22 cellular contexts compared by ENCODE assay signal in genomic region chr1:209727785-209728184, GRCh38. TPM values are rescaled to one million over a fixed set of nuclear protein-coding genes. Genes with fewer than 3 reads are reported as not detected.
A peak's percentile ranks its signal among the peaks of the same experiment; 100 is the strongest.
DNase-seq lines count a peak whose midpoint lies in the region; ATAC-seq, FAIRE-seq and TF ChIP-seq lines count a peak whose summit lies in the region.
"Had no signal": no experiment of that assay in that cellular context is flagged by ENCODE, and none has a peak within 500 bp of the region (broad histone marks: within the 10 kb centered on the region; RNA-seq: fewer than 3 reads in every experiment).

No MANE protein-coding gene starts in this region.

- H3K4me2 ChIP-seq in K562 (ENCODE audit: insufficient read depth, low read length) = no peak overlapping the region

- H3K36me3 ChIP-seq in right atrium auricular region (no peaks in the 10 kb centered on the region), K562 (ENCODE audit: control insufficient read depth, insufficient read depth, low read length) (no peaks in the 10 kb centered on the region)
- H3K36me3 ChIP-seq: BE2C had no signal

- intact Hi-C loops in activated CD4-positive, alpha-beta memory T cell treated with anti-CD3 and anti-CD28 coated beads for 36 hours (cut with micrococcal nuclease) = no loop called here
- intact Hi-C loops in cardiac septum (cut with DNase I) = loop anchor here (2.0 kb wide), 1 partner anchor 15 kb away; no protein-coding TSS in a partner anchor
- intact Hi-C loops in K562 (cut with micrococcal nuclease) = no loop called here

- ATAC-seq in K562 (no peak), HG03175 (IDR thresholded peaks at IDR 0.05; ENCODE audit: unreplicated experiment) (no peak)

- H3K4me1 ChIP-seq in right atrium auricular region (peaks cover 0 to 1% of the 10 kb centered on the region in 2 donors), K562 (replicated peaks in 1 of 2; ENCODE audit: control insufficient read depth in 2 of 2, insufficient read depth in 2 of 2, low read length in 2 of 2) (no peaks in the 10 kb centered on the region; a peak in 1 of 5 replicates)
- H3K4me1 ChIP-seq: BE2C, Caco-2 had no signal

- WGBS in K562 (ENCODE audit: insufficient coverage, low coverage, missing lambda C conversion rate) = 0% methylated on average over 3 of the region's 3 CpGs

- H3K9me1 ChIP-seq in K562 (ENCODE audit: control insufficient read depth, insufficient read depth, low read length) = no peaks in the 10 kb centered on the region

- H3K9ac ChIP-seq in K562 (ENCODE audit: insufficient read depth in 1 of 2, low read depth in 2 of 2, low read length in 2 of 2) = no peak overlapping the region

- TF ChIP-seq RAD21 in K562 (CRISPR knock-in tag; conservative IDR thresholded peaks at IDR 0.05 in 1 of 2, IDR thresholded peaks at IDR 0.05 in 1 of 2) = no peak

- H3K9me3 ChIP-seq in right atrium auricular region (no peaks in the 10 kb centered on the region), K562 (replicated peaks; ENCODE audit: control insufficient read depth, insufficient read depth, low read depth, low read length) (no peaks in the 10 kb centered on the region)
- H3K9me3 ChIP-seq: BE2C, Caco-2 had no signal

- H4K20me1 ChIP-seq in K562 (replicated peaks; ENCODE audit: control insufficient read depth, insufficient read depth, low read length) = no peaks in the 10 kb centered on the region

- H3K27ac ChIP-seq in right atrium auricular region (peak overlapping the region; percentile 57 to 75), K562 (ENCODE audit: extremely low read depth, low read depth, low read length) (no peak overlapping the region), RWPE1 (no peak overlapping the region)
- H3K27ac ChIP-seq: HL-60 had no signal

- peaks cover 13% of the 10 kb centered on the region for H3K36me3 Mint-ChIP-seq in activated CD4-positive, alpha-beta memory T cell treated with anti-CD3 and anti-CD28 coated beads for 36 hours
- peaks cover 4% of the 10 kb centered on the region for H3K36me3 Mint-ChIP-seq in activated CD4-positive, alpha-beta memory T cell treated with anti-CD3 and anti-CD28 coated beads, Interleukin-2, amount 10 ng/mL, durations not matched to agents 7 days and 5 days (ENCODE audit: low read depth)

- H2AFZ ChIP-seq in K562 (ENCODE audit: low read depth, low read length) = no peak overlapping the region

- H3K4me3 ChIP-seq in right atrium auricular region = no peak overlapping the region
- H3K4me3 ChIP-seq in K562 = no peak overlapping the region

- POLR2A ChIA-PET in activated CD4-positive, alpha-beta memory T cell treated with anti-CD3 and anti-CD28 coated beads for 36 hours (lab: Charles Lee) = interaction anchor here (0.9 to 1.8 kb wide), 5 partner anchors 9 to 28 kb away, joined by 3 to 13 read pairs (median 4); partner anchors contain the start of genes HSD11B1 and TRAF3IP3
- POLR2A ChIA-PET in activated CD4-positive, alpha-beta memory T cell treated with anti-CD3 and anti-CD28 coated beads, Interleukin-2, amount 10 ng/mL, durations not matched to agents 7 days and 5 days (lab: Charles Lee) = interaction anchor here (0.8 kb wide), 1 partner anchor 42 kb away, joined by 3 read pairs; no protein-coding TSS in a partner anchor
- POLR2A ChIA-PET in K562 (lab: Yijun Ruan, JAX) = interaction anchor here (2.0 kb wide), 1 partner anchor 9 kb away, joined by 7 read pairs; no protein-coding TSS in a partner anchor
- POLR2A ChIA-PET in RWPE1 (lab: Yijun Ruan, JAX; ENCODE audit: low non-redundant PET) = no interaction called here

- FAIRE-seq in K562 (lab: Jason Lieb, UNC) = peak; percentile 57
- FAIRE-seq: G401.6, H54 had no signal

- H3K4me1 Mint-ChIP-seq in activated CD4-positive, alpha-beta memory T cell treated with anti-CD3 and anti-CD28 coated beads for 36 hours (ENCODE audit: low read depth) = peaks cover 53% of the 10 kb centered on the region
- peaks cover 31% of the 10 kb centered on the region for H3K4me1 Mint-ChIP-seq in activated CD4-positive, alpha-beta memory T cell treated with anti-CD3 and anti-CD28 coated beads, Interleukin-2, amount 10 ng/mL, durations not matched to agents 7 days and 5 days

- H3K79me2 ChIP-seq in K562 (ENCODE audit: control insufficient read depth, insufficient read depth, low read length) = no peaks in the 10 kb centered on the region

- H3K4me3 Mint-ChIP-seq in activated CD4-positive, alpha-beta memory T cell treated with anti-CD3 and anti-CD28 coated beads for 36 hours = no peak overlapping the region
- H3K4me3 Mint-ChIP-seq in activated CD4-positive, alpha-beta memory T cell treated with anti-CD3 and anti-CD28 coated beads, Interleukin-2, amount 10 ng/mL, durations not matched to agents 7 days and 5 days = no peak overlapping the region
- H3K4me3 Mint-ChIP-seq: CD4-positive, CD25-positive, alpha-beta regulatory T cell had no signal

- H3K9me3 Mint-ChIP-seq in activated CD4-positive, alpha-beta memory T cell treated with anti-CD3 and anti-CD28 coated beads for 36 hours = no peaks in the 10 kb centered on the region
- H3K9me3 Mint-ChIP-seq in activated CD4-positive, alpha-beta memory T cell treated with anti-CD3 and anti-CD28 coated beads, Interleukin-2, amount 10 ng/mL, durations not matched to agents 7 days and 5 days = peaks cover 4% of the 10 kb centered on the region
- H3K9me3 Mint-ChIP-seq: CD4-positive, CD25-positive, alpha-beta regulatory T cell had no signal

- no peak for TF ChIP-seq EP300 in K562 (IDR thresholded peaks at IDR 0.05; ENCODE audit: low read length)

- CTCF ChIA-PET in activated CD4-positive, alpha-beta memory T cell treated with anti-CD3 and anti-CD28 coated beads for 36 hours (lab: Charles Lee) = interaction anchor here (0.6 to 3.8 kb wide), 16 partner anchors 9 to 329 kb away, joined by 3 to 22 read pairs (median 3); no protein-coding TSS in a partner anchor
- CTCF ChIA-PET in activated CD4-positive, alpha-beta memory T cell treated with anti-CD3 and anti-CD28 coated beads, Interleukin-2, amount 10 ng/mL, durations not matched to agents 7 days and 5 days (lab: Charles Lee) = interaction anchor here (0.7 to 1.8 kb wide), 5 partner anchors 18 to 158 kb away, joined by 3 to 6 read pairs (median 3); no protein-coding TSS in a partner anchor
- CTCF ChIA-PET in K562 (lab: Yijun Ruan, JAX; ENCODE audit: low intra/inter-chr PET ratio) = interaction anchor here (1.0 kb wide), 1 partner anchor 20 kb away, joined by 3 read pairs; no protein-coding TSS in a partner anchor
- CTCF ChIA-PET in RWPE1 (lab: Yijun Ruan, JAX) = no interaction called here

- peak overlapping the region; percentile 85 for H3K27ac Mint-ChIP-seq in activated CD4-positive, alpha-beta memory T cell treated with anti-CD3 and anti-CD28 coated beads for 36 hours
- H3K27ac Mint-ChIP-seq in activated CD4-positive, alpha-beta memory T cell treated with anti-CD3 and anti-CD28 coated beads, Interleukin-2, amount 10 ng/mL, durations not matched to agents 7 days and 5 days = no peak overlapping the region
- H3K27ac Mint-ChIP-seq: CD4-positive, CD25-positive, alpha-beta regulatory T cell had no signal

- TF ChIP-seq POLR2A in K562 (conservative IDR thresholded peaks at IDR 0.05) = no peak

- no TSS peak for BruUV-seq in K562 (replicated peaks; lab: Mats Ljungman, UMichigan)

- DNase-seq in activated CD4-positive, alpha-beta memory T cell treated with anti-CD3 and anti-CD28 coated beads for 36 hours = no peak
- no peak for DNase-seq in activated CD4-positive, alpha-beta memory T cell treated with anti-CD3 and anti-CD28 coated beads, Interleukin-2, amount 10 ng/mL, durations not matched to agents 7 days and 5 days
- DNase-seq in right atrium auricular region (ENCODE audit: low spot score) (no peak), cardiac septum (ENCODE audit: low spot score) (no peak), K562 (ENCODE audit: extremely low read depth in 1 of 4, low spot score in 3 of 4) (peak in 2 of 4 experiments; percentile 18 to 28), RWPE1 (ENCODE audit: low spot score) (no peak)
- DNase-seq in stimulated activated CD8-positive, alpha-beta memory T cell treated with anti-CD3 and anti-CD28 coated beads, Interleukin-4, amount 100 ng/mL, for 48 hours = no peak
- DNase-seq: BE2C; Caco-2; CD4-positive, CD25-positive, alpha-beta regulatory T cell; NCI-H1417 treated with DMSO at 0.1 percent for 48 hours; NCI-H187 treated with DMSO at 0.1 percent for 48 hours; NCI-H2227 treated with DMSO at 0.1 percent for 48 hours; NCI-H524; NCI-H82 had no signal

- in situ Hi-C loops in K562 (cut with MboI) = no loop called here

- TF ChIP-seq CTCF in right atrium auricular region (IDR thresholded peaks at IDR 0.05) = no peak
- TF ChIP-seq CTCF in K562 (IDR thresholded peaks at IDR 0.05 in 2 of 3, conservative IDR thresholded peaks at IDR 0.05 in 1 of 3; ENCODE audit: insufficient read depth in 2 of 3, low read depth in 1 of 3, low read length in 3 of 3) = no peak
- no peak for TF ChIP-seq CTCF in RWPE1 (conservative IDR thresholded peaks at IDR 0.05; ENCODE audit: low read depth)

- no peaks in the 10 kb centered on the region for H3K27me3 Mint-ChIP-seq in activated CD4-positive, alpha-beta memory T cell treated with anti-CD3 and anti-CD28 coated beads for 36 hours
- no peaks in the 10 kb centered on the region for H3K27me3 Mint-ChIP-seq in activated CD4-positive, alpha-beta memory T cell treated with anti-CD3 and anti-CD28 coated beads, Interleukin-2, amount 10 ng/mL, durations not matched to agents 7 days and 5 days
- H3K27me3 Mint-ChIP-seq: CD4-positive, CD25-positive, alpha-beta regulatory T cell had no signal

- H3K27me3 ChIP-seq in right atrium auricular region (no peaks in the 10 kb centered on the region), K562 (ENCODE audit: control insufficient read depth in 2 of 2, insufficient read depth in 2 of 2, low read length in 2 of 2) (no peaks in the 10 kb centered on the region; a peak in 2 of 5 replicates)
- H3K27me3 ChIP-seq: BE2C had no signal

RNA-seq across cellular contexts. Expression of gene HSD11B1, which starts 23.1 kb away (rescaled TPM):
- total RNA-seq in activated CD4-positive, alpha-beta memory T cell treated with anti-CD3 and anti-CD28 coated beads for 36 hours = 10 to 100 TPM; 22.4 to 23.9 TPM
- 10 to 100 TPM in 1 of 2 experiments, 1 to 10 TPM in 1; 8.7 to 11.4 TPM for total RNA-seq in activated CD4-positive, alpha-beta memory T cell treated with anti-CD3 and anti-CD28 coated beads, Interleukin-2, amount 10 ng/mL, durations not matched to agents 7 days and 5 days
- total RNA-seq in right atrium auricular region = 10 to 100 TPM in 1 of 2 donors, 1 to 10 TPM in 1; 3.7 to 17.2 TPM
- 15.0 TPM for total RNA-seq in cardiac septum
- total RNA-seq in K562 (2011; cell fraction: chromatin; rRNA removed; ENCODE audit: low replicate concordance) = not detected in 2 replicates
- not detected in 2 replicates for total RNA-seq in K562 (2011; cell fraction: nucleolus; rRNA removed)
- total RNA-seq in K562 (2011; cell fraction: nucleoplasm; rRNA removed) = not detected in 2 replicates
- total RNA-seq in K562 (2014; rRNA removed) = not detected in 2 replicates
- not detected in 2 replicates for total RNA-seq in K562 (2014; rRNA removed; fragmentation: Illumina TruSeq; extraction: Trizol)
- total RNA-seq in K562 (2015; rRNA removed; fragmentation: Illumina TruSeq; extraction: Trizol) = not detected in 2 replicates
- total RNA-seq in K562 (2021) = 0.16 TPM in 1 of 2 replicates, not detected in the other
- polyA plus RNA-seq in K562 (2011; rRNA removed) = not detected in 2 replicates
- polyA plus RNA-seq in K562 (2011; cell fraction: cytosol; rRNA removed) = not detected in 2 replicates
- not detected in 2 replicates for polyA plus RNA-seq in K562 (2011; cell fraction: nucleus; rRNA removed)
- 0.17 and 2.6 TPM in 2 replicates for polyA plus RNA-seq in K562 (2012)
- not detected in 2 replicates for polyA plus RNA-seq in K562 (2014; fragmentation: Illumina TruSeq; extraction: Trizol)
- under 1 TPM in 1 of 2 experiments, not detected in 1; 0.04 TPM for polyA plus RNA-seq in K562 (2014; fragmentation: Nextera tagmentation; extraction: Ambion mirVana)
- not detected in 2 replicates for polyA plus RNA-seq in K562 (2014; rRNA removed)
- not detected in 2 replicates for polyA minus RNA-seq in K562 (2011; rRNA and poly(A)+ RNA removed)
- polyA minus RNA-seq in K562 (2011; cell fraction: cytosol; rRNA and poly(A)+ RNA removed) = not detected in 2 replicates
- not detected in 2 replicates for polyA minus RNA-seq in K562 (2011; cell fraction: nucleus; rRNA and poly(A)+ RNA removed)
- total RNA-seq: Caco-2 had no signal

RNA-seq across cellular contexts. Expression of gene TRAF3IP3, which starts 28.1 kb away (rescaled TPM):
- total RNA-seq in activated CD4-positive, alpha-beta memory T cell treated with anti-CD3 and anti-CD28 coated beads for 36 hours = 100 to 1,000 TPM; 212 to 217 TPM
- 100 to 1,000 TPM; 421 to 422 TPM for total RNA-seq in activated CD4-positive, alpha-beta memory T cell treated with anti-CD3 and anti-CD28 coated beads, Interleukin-2, amount 10 ng/mL, durations not matched to agents 7 days and 5 days
- total RNA-seq in right atrium auricular region (1 to 10 TPM in 1 of 2 donors, under 1 TPM in 1; 0.19 to 2.2 TPM), cardiac septum (1.00 TPM), K562 (2014; rRNA removed) (1.1 TPM in 1 of 2 replicates, not detected in the other), K562 (2014; rRNA removed; fragmentation: Illumina TruSeq; extraction: Trizol) (0.15 and 0.26 TPM in 2 replicates), K562 (2015; rRNA removed; fragmentation: Illumina TruSeq; extraction: Trizol) (0.34 and 0.36 TPM in 2 replicates), K562 (2021) (0.56 and 0.80 TPM in 2 replicates)
- total RNA-seq in K562 (2011; cell fraction: chromatin; rRNA removed; ENCODE audit: low replicate concordance) = not detected in 2 replicates
- total RNA-seq in K562 (2011; cell fraction: nucleolus; rRNA removed) = not detected in 2 replicates
- total RNA-seq in K562 (2011; cell fraction: nucleoplasm; rRNA removed) = 0.15 TPM in 1 of 2 replicates, not detected in the other
- polyA plus RNA-seq in K562 (2011; rRNA removed) (0.06 and 0.12 TPM in 2 replicates), K562 (2014; fragmentation: Illumina TruSeq; extraction: Trizol) (0.31 TPM in 1 of 2 replicates, not detected in the other), K562 (2014; fragmentation: Nextera tagmentation; extraction: Ambion mirVana) (under 1 TPM; 0.21 to 0.45 TPM), K562 (2014; rRNA removed) (0.29 and 0.57 TPM in 2 replicates)
- polyA plus RNA-seq in K562 (2011; cell fraction: cytosol; rRNA removed) = not detected in 2 replicates
- polyA plus RNA-seq in K562 (2011; cell fraction: nucleus; rRNA removed) = not detected in 2 replicates
- polyA plus RNA-seq in K562 (2012) = 0.56 and 1.1 TPM in 2 replicates
- polyA minus RNA-seq in K562 (2011; rRNA and poly(A)+ RNA removed) = not detected in 2 replicates
- not detected in 2 replicates for polyA minus RNA-seq in K562 (2011; cell fraction: cytosol; rRNA and poly(A)+ RNA removed)
- not detected in 2 replicates for polyA minus RNA-seq in K562 (2011; cell fraction: nucleus; rRNA and poly(A)+ RNA removed)
- total RNA-seq: Caco-2, HT1080, MCF 10A, RPMI7951 had no signal

RNA-seq across cellular contexts. Expression of gene G0S2, which starts 52.6 kb away (rescaled TPM):
- 10 to 100 TPM; 92.7 to 93.1 TPM for total RNA-seq in activated CD4-positive, alpha-beta memory T cell treated with anti-CD3 and anti-CD28 coated beads for 36 hours
- 1 to 10 TPM; 7.3 to 7.6 TPM for total RNA-seq in activated CD4-positive, alpha-beta memory T cell treated with anti-CD3 and anti-CD28 coated beads, Interleukin-2, amount 10 ng/mL, durations not matched to agents 7 days and 5 days
- total RNA-seq in right atrium auricular region (100 to 1,000 TPM; 212 to 299 TPM), cardiac septum (246 TPM), K562 (2014; rRNA removed) (60.4 and 79.0 TPM in 2 replicates), K562 (2014; rRNA removed; fragmentation: Illumina TruSeq; extraction: Trizol) (10.6 and 11.4 TPM in 2 replicates), K562 (2015; rRNA removed; fragmentation: Illumina TruSeq; extraction: Trizol) (4.2 and 5.6 TPM in 2 replicates), K562 (2021) (37.4 and 39.5 TPM in 2 replicates)
- total RNA-seq in K562 (2011; cell fraction: chromatin; rRNA removed; ENCODE audit: low replicate concordance) = not detected in 2 replicates
- total RNA-seq in K562 (2011; cell fraction: nucleolus; rRNA removed) = 0.50 and 0.79 TPM in 2 replicates
- 0.66 TPM in 1 of 2 replicates, not detected in the other for total RNA-seq in K562 (2011; cell fraction: nucleoplasm; rRNA removed)
- polyA plus RNA-seq in K562 (2011; rRNA removed) (0.18 and 0.30 TPM in 2 replicates), K562 (2014; fragmentation: Illumina TruSeq; extraction: Trizol) (11.7 and 24.0 TPM in 2 replicates), K562 (2014; fragmentation: Nextera tagmentation; extraction: Ambion mirVana) (1 to 10 TPM; 4.9 to 8.9 TPM), K562 (2014; rRNA removed) (65.6 and 70.4 TPM in 2 replicates)
- polyA plus RNA-seq in K562 (2011; cell fraction: cytosol; rRNA removed) = 0.13 and 0.39 TPM in 2 replicates
- 0.18 TPM in 1 of 2 replicates, not detected in the other for polyA plus RNA-seq in K562 (2011; cell fraction: nucleus; rRNA removed)
- 21.3 and 213 TPM in 2 replicates for polyA plus RNA-seq in K562 (2012)
- polyA minus RNA-seq in K562 (2011; rRNA and poly(A)+ RNA removed) = not detected in 2 replicates
- polyA minus RNA-seq in K562 (2011; cell fraction: cytosol; rRNA and poly(A)+ RNA removed) = not detected in 2 replicates
- polyA minus RNA-seq in K562 (2011; cell fraction: nucleus; rRNA and poly(A)+ RNA removed) = not detected in 2 replicates
- total RNA-seq: CD4-positive, CD25-positive, alpha-beta regulatory T cell; HT1080; MCF 10A had no signal

RNA-seq across cellular contexts. Expression of gene C1orf74, which starts 56.6 kb away (rescaled TPM):
- total RNA-seq in activated CD4-positive, alpha-beta memory T cell treated with anti-CD3 and anti-CD28 coated beads for 36 hours = 1 to 10 TPM; 3.5 to 3.9 TPM
- 1 to 10 TPM; 2.1 to 2.2 TPM for total RNA-seq in activated CD4-positive, alpha-beta memory T cell treated with anti-CD3 and anti-CD28 coated beads, Interleukin-2, amount 10 ng/mL, durations not matched to agents 7 days and 5 days
- total RNA-seq in right atrium auricular region (1 to 10 TPM; 1.6 to 1.7 TPM), cardiac septum (1.6 TPM), K562 (2014; rRNA removed) (4.0 and 4.3 TPM in 2 replicates), K562 (2014; rRNA removed; fragmentation: Illumina TruSeq; extraction: Trizol) (5.7 and 6.5 TPM in 2 replicates), K562 (2015; rRNA removed; fragmentation: Illumina TruSeq; extraction: Trizol) (5.7 and 6.5 TPM in 2 replicates), K562 (2021) (4.7 and 4.9 TPM in 2 replicates)
- total RNA-seq in K562 (2011; cell fraction: chromatin; rRNA removed; ENCODE audit: low replicate concordance) = 5.3 and 6.8 TPM in 2 replicates
- 5.9 and 6.8 TPM in 2 replicates for total RNA-seq in K562 (2011; cell fraction: nucleolus; rRNA removed)
- total RNA-seq in K562 (2011; cell fraction: nucleoplasm; rRNA removed) = 7.3 and 8.0 TPM in 2 replicates
- polyA plus RNA-seq in K562 (2011; rRNA removed) (5.8 and 7.4 TPM in 2 replicates), K562 (2014; fragmentation: Illumina TruSeq; extraction: Trizol) (5.3 and 5.7 TPM in 2 replicates), K562 (2014; fragmentation: Nextera tagmentation; extraction: Ambion mirVana) (1 to 10 TPM; 5.7 to 7.6 TPM), K562 (2014; rRNA removed) (4.0 and 4.9 TPM in 2 replicates)
- 4.4 and 4.9 TPM in 2 replicates for polyA plus RNA-seq in K562 (2011; cell fraction: cytosol; rRNA removed)
- polyA plus RNA-seq in K562 (2011; cell fraction: nucleus; rRNA removed) = 3.7 and 4.5 TPM in 2 replicates
- polyA plus RNA-seq in K562 (2012) = 3.2 and 3.4 TPM in 2 replicates
- 10.9 and 11.2 TPM in 2 replicates for polyA minus RNA-seq in K562 (2011; rRNA and poly(A)+ RNA removed)
- polyA minus RNA-seq in K562 (2011; cell fraction: cytosol; rRNA and poly(A)+ RNA removed) = 2.0 and 4.0 TPM in 2 replicates
- polyA minus RNA-seq in K562 (2011; cell fraction: nucleus; rRNA and poly(A)+ RNA removed) = 8.6 and 17.5 TPM in 2 replicates

Comparison
In these comparisons a context has a peak if more than half of its experiments do, and no peak if none do; other contexts are left out.
1. H3K27ac ChIP-seq: peak in right atrium auricular region (2 of 2); none in K562 (single experiment) and RWPE1 (single experiment).
2. RNA of gene HSD11B1, which starts 23.1 kb away (total RNA-seq): 22.4 to 23.9 TPM in activated CD4-positive, alpha-beta memory T cell treated with anti-CD3 and anti-CD28 coated beads for 36 hours, 3.7 to 17.2 TPM in right atrium auricular region, 15.0 TPM in cardiac septum (single experiment) and 8.7 to 11.4 TPM in activated CD4-positive, alpha-beta memory T cell treated with anti-CD3 and anti-CD28 coated beads, Interleukin-2, amount 10 ng/mL, durations not matched to agents 7 days and 5 days; 0.16 TPM in K562; every median in the first group is over 4 times any median in the second.
3. RNA of gene TRAF3IP3, which starts 28.1 kb away (total RNA-seq): 421 to 422 TPM in activated CD4-positive, alpha-beta memory T cell treated with anti-CD3 and anti-CD28 coated beads, Interleukin-2, amount 10 ng/mL, durations not matched to agents 7 days and 5 days and 212 to 217 TPM in activated CD4-positive, alpha-beta memory T cell treated with anti-CD3 and anti-CD28 coated beads for 36 hours; 0.19 to 2.2 TPM in right atrium auricular region, 1.00 TPM in cardiac septum (single experiment) and 0.15 to 1.1 TPM in K562; every median in the first group is over 10 times any median in the second.